In genomic region chr2:207107551-207107950, GRCh38 we compare ENCODE assay signal across 11 cellular contexts. TPM values are rescaled to one million over a fixed set of nuclear protein-coding genes. Genes with fewer than 3 reads are reported as not detected.
DNase-seq lines count a peak whose midpoint lies in the region; ATAC-seq and TF ChIP-seq lines count a peak whose summit lies in the region.
"Had no signal": no experiment of that assay in that cellular context is flagged by ENCODE, and none has a peak within 500 bp of the region (broad histone marks: within the 10 kb centered on the region; RNA-seq: fewer than 3 reads in every experiment).

No MANE protein-coding gene starts in this region.

- intact Hi-C loops in left lung (cut with DNase I), result no loop called here

- H3K9me3 ChIP-seq in BLaER1 treated with 17β-estradiol and CSF1 and Interleukin-3, amounts not matched to agents 10 nM and 100 nM (replicated peaks in 1 of 11), result no peaks in the 10 kb centered on the region
- no peaks in the 10 kb centered on the region for H3K9me3 ChIP-seq in left lung

- H3K4me1 ChIP-seq in BLaER1 treated with 17β-estradiol and CSF1 and Interleukin-3, amounts not matched to agents 10 nM and 100 nM, result peaks cover 0 to 35% (median 24%) of the 10 kb centered on the region in 10 experiments; a peak in 16 of 20 replicates
- H3K4me1 ChIP-seq in left lung, result peaks cover 0 to 30% of the 10 kb centered on the region in 2 donors

- H3K27me3 ChIP-seq in BLaER1 treated with 17β-estradiol and CSF1 and Interleukin-3, amounts not matched to agents 10 nM and 100 nM, result no peaks in the 10 kb centered on the region
- no peaks in the 10 kb centered on the region for H3K27me3 ChIP-seq in left lung

- no peaks in the 10 kb centered on the region for H4K20me1 ChIP-seq in BLaER1 treated with 17β-estradiol and CSF1 and Interleukin-3, amounts not matched to agents 10 nM and 100 nM

- H3K4me1 Mint-ChIP-seq in activated CD8-positive, alpha-beta T cell treated with anti-CD3 and anti-CD28 coated beads, Interleukin-2, amount 10 ng/mL, durations not matched to agents 7 days and 5 days (ENCODE audit: low read depth), result peaks cover 26% of the 10 kb centered on the region
- H3K4me1 Mint-ChIP-seq in type B pancreatic cell (ENCODE audit: unreplicated experiment), result peaks cover 16% of the 10 kb centered on the region

- DNase-seq in NCI-H1092 treated with DMSO at 0.1 percent for 48 hours (lab: John Stamatoyannopoulos, UW) (peak; percentile 36), left lung (peak in 1 of 2 donors; percentile 75), DMS 273 (lab: John Stamatoyannopoulos, UW; ENCODE audit: unreplicated experiment) (no peak), type B pancreatic cell (ENCODE audit: extremely low spot score, unreplicated experiment) (no peak)
- DNase-seq in activated CD8-positive, alpha-beta T cell treated with anti-CD3 and anti-CD28 coated beads, Interleukin-2, amount 10 ng/mL, durations not matched to agents 7 days and 5 days, result no peak
- DNase-seq in stimulated activated CD4-positive, alpha-beta T cell treated with anti-CD3 and anti-CD28 coated beads, Interleukin-1b, Interleukin-23, amount 100 ng/mL, for 48 hours, result no peak
- DNase-seq: NCI-H2107, SIG-M5 had no signal

- TF ChIP-seq CTCF in left lung (IDR thresholded peaks at IDR 0.05), result no peak
- no peak for TF ChIP-seq CTCF in type B pancreatic cell (conservative IDR thresholded peaks at IDR 0.05)

- no peak overlapping the region for H3K27ac ChIP-seq in BLaER1 treated with 17β-estradiol and CSF1 and Interleukin-3, amounts not matched to agents 10 nM and 100 nM
- peak overlapping the region in 1 of 2 donors; percentile 31 for H3K27ac ChIP-seq in left lung

- H3K36me3 ChIP-seq in BLaER1 treated with 17β-estradiol and CSF1 and Interleukin-3, amounts not matched to agents 10 nM and 100 nM, result no peaks in the 10 kb centered on the region
- peaks cover 0 to 28% of the 10 kb centered on the region in 2 donors for H3K36me3 ChIP-seq in left lung

- CTCF ChIA-PET in activated CD8-positive, alpha-beta T cell treated with anti-CD3 and anti-CD28 coated beads, Interleukin-2, amount 10 ng/mL, durations not matched to agents 7 days and 5 days (lab: Charles Lee), result interaction anchor here (0.5 to 1.4 kb wide), 3 partner anchors 46 to 132 kb away, joined by 3 read pairs; no protein-coding TSS in a partner anchor

- H3K27ac Mint-ChIP-seq in activated CD8-positive, alpha-beta T cell treated with anti-CD3 and anti-CD28 coated beads, Interleukin-2, amount 10 ng/mL, durations not matched to agents 7 days and 5 days, result peak overlapping the region; percentile 37
- H3K27ac Mint-ChIP-seq in type B pancreatic cell, result no peak overlapping the region

- peaks cover 24% of the 10 kb centered on the region for H3K36me3 Mint-ChIP-seq in activated CD8-positive, alpha-beta T cell treated with anti-CD3 and anti-CD28 coated beads, Interleukin-2, amount 10 ng/mL, durations not matched to agents 7 days and 5 days (ENCODE audit: low read depth)
- peaks cover 29% of the 10 kb centered on the region for H3K36me3 Mint-ChIP-seq in type B pancreatic cell

- no peak overlapping the region for H3K9ac ChIP-seq in BLaER1 treated with 17β-estradiol and CSF1 and Interleukin-3, amounts not matched to agents 10 nM and 100 nM

- POLR2A ChIA-PET in activated CD8-positive, alpha-beta T cell treated with anti-CD3 and anti-CD28 coated beads, Interleukin-2, amount 10 ng/mL, durations not matched to agents 7 days and 5 days (lab: Charles Lee), result interaction anchor here (0.6 kb wide), 1 partner anchor 55 kb away, joined by 4 read pairs; no protein-coding TSS in a partner anchor

- H3K4me2 ChIP-seq in BLaER1 treated with 17β-estradiol and CSF1 and Interleukin-3, amounts not matched to agents 10 nM and 100 nM, result peak overlapping the region; percentile 11 to 59 (median 39); a peak in 16 of 22 replicates

- ATAC-seq in activated CD8-positive, alpha-beta T cell treated with anti-CD3 and anti-CD28 coated beads, Interleukin-2, amount 10 ng/mL, durations not matched to agents 7 days and 5 days, result no peak
- ATAC-seq in left lung, result peak; percentile 37
- no peak for ATAC-seq in GM21576 (IDR thresholded peaks at IDR 0.05; ENCODE audit: unreplicated experiment)

- H3K4me3 ChIP-seq in BLaER1 treated with 17β-estradiol and CSF1 and Interleukin-3, amounts not matched to agents 10 nM and 100 nM, result no peak overlapping the region
- H3K4me3 ChIP-seq in left lung, result no peak overlapping the region

- no peaks in the 10 kb centered on the region for H3K27me3 Mint-ChIP-seq in activated CD8-positive, alpha-beta T cell treated with anti-CD3 and anti-CD28 coated beads, Interleukin-2, amount 10 ng/mL, durations not matched to agents 7 days and 5 days (ENCODE audit: low read depth)
- no peaks in the 10 kb centered on the region for H3K27me3 Mint-ChIP-seq in type B pancreatic cell

- H3K9me3 Mint-ChIP-seq in activated CD8-positive, alpha-beta T cell treated with anti-CD3 and anti-CD28 coated beads, Interleukin-2, amount 10 ng/mL, durations not matched to agents 7 days and 5 days (ENCODE audit: insufficient read depth), result no peaks in the 10 kb centered on the region
- no peaks in the 10 kb centered on the region for H3K9me3 Mint-ChIP-seq in type B pancreatic cell
- H3K9me3 Mint-ChIP-seq: CD14-positive monocyte had no signal

- H3K4me3 Mint-ChIP-seq in activated CD8-positive, alpha-beta T cell treated with anti-CD3 and anti-CD28 coated beads, Interleukin-2, amount 10 ng/mL, durations not matched to agents 7 days and 5 days, result no peak overlapping the region
- H3K4me3 Mint-ChIP-seq in type B pancreatic cell, result no peak overlapping the region
- H3K4me3 Mint-ChIP-seq: CD14-positive monocyte had no signal

RNA-seq across cellular contexts. Expression of gene KLF7, which starts 58.2 kb away (rescaled TPM):
- 10 to 100 TPM; 16.5 to 19.2 TPM for total RNA-seq in activated CD8-positive, alpha-beta T cell treated with anti-CD3 and anti-CD28 coated beads, Interleukin-2, amount 10 ng/mL, durations not matched to agents 7 days and 5 days
- total RNA-seq in left lung (10 to 100 TPM; 31.0 to 41.8 TPM), type B pancreatic cell (ENCODE audit: low replicate concordance) (20.3 and 24.1 TPM in 2 replicates)
